ENCODE assay signal across 35 cellular contexts in genomic region chr4:30790998-30791397, GRCh38.
"Had no signal": no experiment of that assay in that cellular context is flagged by ENCODE, and none has a peak within 500 bp of the region (broad histone marks: within the 10 kb centered on the region; RNA-seq: fewer than 3 reads in every experiment).

No MANE protein-coding gene starts in this region.

- H3K9me3 ChIP-seq: ascending aorta had no signal

- H3K27ac Mint-ChIP-seq: activated B cell treated with CpG ODN at 0.5 μM for 24 hours; activated CD4-positive, alpha-beta memory T cell treated with anti-CD3 and anti-CD28 coated beads for 36 hours; activated CD4-positive, alpha-beta T cell treated with anti-CD3 and anti-CD28 coated beads, Interleukin-2, amount 10 ng/mL, durations not matched to agents 24 days and 14 days; activated CD8-positive, alpha-beta T cell treated with anti-CD3 and anti-CD28 coated beads for 36 hours; activated naive CD4-positive, alpha-beta T cell treated with anti-CD3 and anti-CD28 coated beads, Interleukin-2, amount 10 ng/mL, durations not matched to agents 7 days and 5 days; activated naive CD4-positive, alpha-beta T cell treated with anti-CD3 and anti-CD28 coated beads, Interleukin-2, amount 50 U/mL, for 24 hours; activated naive CD8-positive, alpha-beta T cell; activated naive CD8-positive, alpha-beta T cell treated with anti-CD3 and anti-CD28 coated beads, Interleukin-2, amount 10 ng/mL, durations not matched to agents 7 days and 5 days; activated naive CD8-positive, alpha-beta T cell treated with anti-CD3 and anti-CD28 coated beads, Interleukin-2, amount 50 U/mL, for 24 hours; activated T-cell treated with anti-CD3 and anti-CD28 coated beads, Interleukin-2, amount 50 U/mL, for 72 hours; activated T-helper 2 cell treated with anti-CD3 and anti-CD28 coated beads, Interferon-gamma antibody, Interleukin-2, Interleukin-4, amounts not matched to agents 10 μg/mL and 5 μg/mL and 100 μg/mL, durations not matched to agents 14 hours and 24 hours and 36 hours; brain; T-helper 1 cell treated with Interleukin-12 subunit alpha and Interleukin-12 subunit beta and Interleukin-4 antibody, amounts not matched to agents 30 μg/mL and 1 μg/mL, for 36 hours; T-helper 2 cell treated with Interferon-gamma antibody and Interleukin-4, amounts not matched to agents 5 μg/mL and 100 μg/mL, for 36 hours had no signal

- H3K36me3 ChIP-seq: ascending aorta, cardiac muscle cell had no signal

- H3K36me3 Mint-ChIP-seq: activated CD4-positive, alpha-beta memory T cell treated with anti-CD3 and anti-CD28 coated beads for 36 hours; activated naive CD4-positive, alpha-beta T cell treated with anti-CD3 and anti-CD28 coated beads, Interleukin-2, amount 10 ng/mL, durations not matched to agents 7 days and 5 days; activated naive CD4-positive, alpha-beta T cell treated with anti-CD3 and anti-CD28 coated beads, Interleukin-2, amount 50 U/mL, for 24 hours; activated naive CD8-positive, alpha-beta T cell; activated naive CD8-positive, alpha-beta T cell treated with anti-CD3 and anti-CD28 coated beads, Interleukin-2, amount 10 ng/mL, durations not matched to agents 7 days and 5 days; brain had no signal

- H3K27me3 Mint-ChIP-seq: activated B cell treated with CpG ODN at 0.5 μM for 24 hours; activated CD4-positive, alpha-beta memory T cell treated with anti-CD3 and anti-CD28 coated beads for 36 hours; activated CD4-positive, alpha-beta T cell treated with anti-CD3 and anti-CD28 coated beads, Interleukin-2, amount 10 ng/mL, durations not matched to agents 24 days and 14 days; activated CD8-positive, alpha-beta T cell treated with anti-CD3 and anti-CD28 coated beads for 36 hours; activated naive CD4-positive, alpha-beta T cell treated with anti-CD3 and anti-CD28 coated beads, Interleukin-2, amount 10 ng/mL, durations not matched to agents 7 days and 5 days; activated naive CD4-positive, alpha-beta T cell treated with anti-CD3 and anti-CD28 coated beads, Interleukin-2, amount 50 U/mL, for 24 hours; activated naive CD8-positive, alpha-beta T cell; activated naive CD8-positive, alpha-beta T cell treated with anti-CD3 and anti-CD28 coated beads, Interleukin-2, amount 10 ng/mL, durations not matched to agents 7 days and 5 days; activated naive CD8-positive, alpha-beta T cell treated with anti-CD3 and anti-CD28 coated beads, Interleukin-2, amount 50 U/mL, for 24 hours; brain; central memory CD8-positive, alpha-beta T cell had no signal

- H3K27me3 ChIP-seq: ascending aorta, cardiac muscle cell had no signal

- H3K9me3 Mint-ChIP-seq: activated B cell treated with CpG ODN at 0.5 μM for 24 hours; activated CD4-positive, alpha-beta memory T cell treated with anti-CD3 and anti-CD28 coated beads for 36 hours; activated CD4-positive, alpha-beta T cell treated with anti-CD3 and anti-CD28 coated beads, Interleukin-2, amount 10 ng/mL, durations not matched to agents 24 days and 14 days; activated CD8-positive, alpha-beta T cell treated with anti-CD3 and anti-CD28 coated beads for 36 hours; activated naive CD4-positive, alpha-beta T cell treated with anti-CD3 and anti-CD28 coated beads, Interleukin-2, amount 10 ng/mL, durations not matched to agents 7 days and 5 days; activated naive CD8-positive, alpha-beta T cell treated with anti-CD3 and anti-CD28 coated beads, Interleukin-2, amount 10 ng/mL, durations not matched to agents 7 days and 5 days; activated naive CD8-positive, alpha-beta T cell treated with anti-CD3 and anti-CD28 coated beads, Interleukin-2, amount 50 U/mL, for 24 hours; brain; T-helper 1 cell treated with Interleukin-12 subunit alpha and Interleukin-12 subunit beta and Interleukin-4 antibody, amounts not matched to agents 30 μg/mL and 1 μg/mL, for 36 hours; T-helper 2 cell treated with Interferon-gamma antibody and Interleukin-4, amounts not matched to agents 5 μg/mL and 100 μg/mL, for 36 hours had no signal

- H3K4me1 Mint-ChIP-seq: activated B cell treated with CpG ODN at 0.5 μM for 24 hours; activated CD4-positive, alpha-beta T cell treated with anti-CD3 and anti-CD28 coated beads, Interleukin-2, amount 10 ng/mL, durations not matched to agents 24 days and 14 days; activated naive CD4-positive, alpha-beta T cell treated with anti-CD3 and anti-CD28 coated beads, Interleukin-2, amount 10 ng/mL, durations not matched to agents 7 days and 5 days; activated naive CD4-positive, alpha-beta T cell treated with anti-CD3 and anti-CD28 coated beads, Interleukin-2, amount 50 U/mL, for 24 hours; activated naive CD8-positive, alpha-beta T cell treated with anti-CD3 and anti-CD28 coated beads, Interleukin-2, amount 10 ng/mL, durations not matched to agents 7 days and 5 days; activated naive CD8-positive, alpha-beta T cell treated with anti-CD3 and anti-CD28 coated beads, Interleukin-2, amount 50 U/mL, for 24 hours; central memory CD8-positive, alpha-beta T cell had no signal

- ATAC-seq: activated CD8-positive, alpha-beta T cell treated with anti-CD3 and anti-CD28 coated beads for 36 hours; activated naive CD8-positive, alpha-beta T cell treated with anti-CD3 and anti-CD28 coated beads, Interleukin-2, amount 50 U/mL, for 24 hours; activated T-cell treated with anti-CD3 and anti-CD28 coated beads, Interleukin-2, amount 50 U/mL, for 4 hours; activated T-cell treated with anti-CD3 and anti-CD28 coated beads, Interleukin-2, amount 50 U/mL, for 72 hours had no signal

- H3K4me3 ChIP-seq: ascending aorta, cardiac muscle cell had no signal

- DNase-seq: activated B cell treated with CpG ODN at 0.5 μM for 24 hours; activated CD4-positive, alpha-beta memory T cell treated with anti-CD3 and anti-CD28 coated beads for 36 hours; activated CD4-positive, alpha-beta T cell treated with anti-CD3 and anti-CD28 coated beads for 4 hours; activated CD4-positive, alpha-beta T cell treated with anti-CD3 and anti-CD28 coated beads, Interleukin-2, amount 10 ng/mL, durations not matched to agents 24 days and 14 days; activated CD4-positive, alpha-beta T cell treated with anti-CD3 and anti-CD28 coated beads, Interleukin-2, amount 50 U/mL, for 1 hour; activated CD4-positive, alpha-beta T cell treated with anti-CD3 and anti-CD28 coated beads, Interleukin-2, amount 50 U/mL, for 4 hours; activated CD4-positive, CD25-positive, alpha-beta regulatory T cell treated with anti-CD3 and anti-CD28 coated beads, Interleukin-2, amount 50 U/mL, for 72 hours; activated CD8-positive, alpha-beta memory T cell treated with anti-CD3 and anti-CD28 coated beads, Interleukin-2, amount 50 U/mL, for 4 hours; activated CD8-positive, alpha-beta T cell treated with anti-CD3 and anti-CD28 coated beads for 36 hours; activated effector memory CD4-positive, alpha-beta T cell treated with Interleukin-2 at 50 U/mL for 16 hours; activated gamma-delta T cell; activated naive CD4-positive, alpha-beta T cell treated with anti-CD3 and anti-CD28 coated beads, Interleukin-2, amount 10 ng/mL, durations not matched to agents 7 days and 5 days; activated naive CD4-positive, alpha-beta T cell treated with Interleukin-2 at 50 U/mL for 16 hours; activated naive CD8-positive, alpha-beta T cell treated with anti-CD3 and anti-CD28 coated beads, Interleukin-2, amount 10 ng/mL, durations not matched to agents 7 days and 5 days; activated naive CD8-positive, alpha-beta T cell treated with anti-CD3 and anti-CD28 coated beads, Interleukin-2, amount 50 U/mL, for 24 hours; activated T-cell treated with anti-CD3 and anti-CD28 coated beads for 4 hours; activated T-cell treated with anti-CD3 and anti-CD28 coated beads, Interleukin-2, amount 50 U/mL, for 1 hour; activated T-cell treated with anti-CD3 and anti-CD28 coated beads, Interleukin-2, amount 50 U/mL, for 4 hours; activated T-cell treated with anti-CD3 and anti-CD28 coated beads, Interleukin-2, amount 50 U/mL, for 72 hours; amygdala; anterior cingulate cortex; caudate nucleus; T-helper 1 cell; T-helper 2 cell; T-helper 9 cell had no signal

- H3K27ac ChIP-seq: cardiac muscle cell, VCaP had no signal

- H3K4me3 Mint-ChIP-seq: activated B cell treated with CpG ODN at 0.5 μM for 24 hours; activated CD4-positive, alpha-beta memory T cell treated with anti-CD3 and anti-CD28 coated beads for 36 hours; activated CD4-positive, alpha-beta T cell treated with anti-CD3 and anti-CD28 coated beads, Interleukin-2, amount 10 ng/mL, durations not matched to agents 24 days and 14 days; activated CD8-positive, alpha-beta T cell treated with anti-CD3 and anti-CD28 coated beads for 36 hours; activated naive CD4-positive, alpha-beta T cell treated with anti-CD3 and anti-CD28 coated beads, Interleukin-2, amount 10 ng/mL, durations not matched to agents 7 days and 5 days; activated naive CD4-positive, alpha-beta T cell treated with anti-CD3 and anti-CD28 coated beads, Interleukin-2, amount 50 U/mL, for 24 hours; activated naive CD8-positive, alpha-beta T cell; activated naive CD8-positive, alpha-beta T cell treated with anti-CD3 and anti-CD28 coated beads, Interleukin-2, amount 10 ng/mL, durations not matched to agents 7 days and 5 days; activated naive CD8-positive, alpha-beta T cell treated with anti-CD3 and anti-CD28 coated beads, Interleukin-2, amount 50 U/mL, for 24 hours; activated T-cell treated with anti-CD3 and anti-CD28 coated beads, Interleukin-2, amount 50 U/mL, for 4 hours; activated T-cell treated with anti-CD3 and anti-CD28 coated beads, Interleukin-2, amount 50 U/mL, for 72 hours; central memory CD8-positive, alpha-beta T cell; T-helper 1 cell treated with Interleukin-12 subunit alpha and Interleukin-12 subunit beta and Interleukin-4 antibody, amounts not matched to agents 30 μg/mL and 1 μg/mL, for 36 hours; T-helper 2 cell treated with Interferon-gamma antibody and Interleukin-4, amounts not matched to agents 5 μg/mL and 100 μg/mL, for 36 hours had no signal
